29 cellular contexts compared by ENCODE assay signal in genomic region chr16:56482667-56483236, GRCh38.
"Had no signal": no experiment of that assay in that cellular context is flagged by ENCODE, and none has a peak within 500 bp of the region (broad histone marks: within the 10 kb centered on the region; RNA-seq: fewer than 3 reads in every experiment).

No MANE protein-coding gene starts in this region.

- DNase-seq: activated CD4-positive, alpha-beta T cell treated with anti-CD3 and anti-CD28 coated beads for 48 hours; activated CD4-positive, alpha-beta T cell treated with anti-CD3 and anti-CD28 coated beads, Interleukin-2, amount 50 U/mL, for 48 hours; activated CD8-positive, alpha-beta memory T cell treated with anti-CD3 and anti-CD28 coated beads for 24 hours; activated effector memory CD4-positive, alpha-beta T cell treated with Interleukin-2 at 50 U/mL for 16 hours; activated naive CD4-positive, alpha-beta T cell treated with Interleukin-2 at 50 U/mL for 16 hours; brain microvascular endothelial cell; cortex of kidney; effector memory CD8-positive, alpha-beta T cell; foreskin fibroblast; heart left ventricle; left ventricle myocardium inferior; mesendoderm; sigmoid colon; small intestine; stimulated activated CD4-positive, alpha-beta T cell treated with anti-CD3 and anti-CD28 coated beads, Interleukin-4, amount 100 ng/mL, for 24 hours; T-helper 9 cell had no signal

- H3K4me3 ChIP-seq: ascending aorta, heart left ventricle, left ventricle myocardium inferior, lung, sigmoid colon, thoracic aorta had no signal

- H3K27me3 ChIP-seq: ascending aorta, brain microvascular endothelial cell, heart left ventricle, neutrophil, sigmoid colon had no signal

- H3K27me3 Mint-ChIP-seq: activated naive CD8-positive, alpha-beta T cell; effector memory CD8-positive, alpha-beta T cell; stimulated activated naive CD8-positive, alpha-beta T cell treated with anti-CD3 and anti-CD28 coated beads, Interleukin-15, Interleukin-2, amounts not matched to agents 100 ng/mL and 50 ng/mL, for 24 hours had no signal

- H3K4me1 ChIP-seq: ascending aorta, heart left ventricle, sigmoid colon had no signal

- ATAC-seq: activated CD4-positive, CD25-positive, alpha-beta regulatory T cell treated with anti-CD3 and anti-CD28 coated beads, Interleukin-2, amount 50 U/mL, for 24 hours; effector memory CD8-positive, alpha-beta T cell; heart left ventricle; stimulated activated effector memory CD8-positive, alpha-beta T cell treated with anti-CD3 and anti-CD28 coated beads, Interleukin-12 subunit alpha, Interleukin-12 subunit beta, amount 100 ng/mL, for 72 hours had no signal

- H3K9me3 Mint-ChIP-seq: effector memory CD8-positive, alpha-beta T cell; nephron; stimulated activated effector memory CD8-positive, alpha-beta T cell treated with anti-CD3 and anti-CD28 coated beads, Interleukin-12 subunit alpha, Interleukin-12 subunit beta, amount 100 ng/mL, for 72 hours; stimulated activated naive CD8-positive, alpha-beta T cell treated with anti-CD3 and anti-CD28 coated beads, Interleukin-15, Interleukin-2, amounts not matched to agents 100 ng/mL and 50 ng/mL, for 24 hours; T-helper 1 cell treated with Interleukin-12 subunit alpha and Interleukin-12 subunit beta and Interleukin-4 antibody, amounts not matched to agents 30 μg/mL and 1 μg/mL, for 36 hours had no signal

- H3K27ac Mint-ChIP-seq: activated naive CD8-positive, alpha-beta T cell; effector memory CD8-positive, alpha-beta T cell; nephron; stimulated activated naive CD8-positive, alpha-beta T cell treated with anti-CD3 and anti-CD28 coated beads, Interleukin-15, Interleukin-2, amounts not matched to agents 100 ng/mL and 50 ng/mL, for 24 hours; T-helper 1 cell treated with Interleukin-12 subunit alpha and Interleukin-12 subunit beta and Interleukin-4 antibody, amounts not matched to agents 30 μg/mL and 1 μg/mL, for 36 hours had no signal

- H3K27ac ChIP-seq: ascending aorta, brain microvascular endothelial cell, heart left ventricle, left ventricle myocardium inferior, neutrophil, sigmoid colon, thoracic aorta, VCaP had no signal

- H3K9me3 ChIP-seq: ascending aorta, heart left ventricle, left ventricle myocardium inferior, neutrophil, sigmoid colon, thoracic aorta had no signal

- H3K4me3 Mint-ChIP-seq: activated naive CD8-positive, alpha-beta T cell; effector memory CD8-positive, alpha-beta T cell; nephron; stimulated activated effector memory CD8-positive, alpha-beta T cell treated with anti-CD3 and anti-CD28 coated beads, Interleukin-12 subunit alpha, Interleukin-12 subunit beta, amount 100 ng/mL, for 72 hours; stimulated activated naive CD8-positive, alpha-beta T cell treated with anti-CD3 and anti-CD28 coated beads, Interleukin-15, Interleukin-2, amounts not matched to agents 100 ng/mL and 50 ng/mL, for 24 hours; T-helper 1 cell treated with Interleukin-12 subunit alpha and Interleukin-12 subunit beta and Interleukin-4 antibody, amounts not matched to agents 30 μg/mL and 1 μg/mL, for 36 hours had no signal

- FAIRE-seq: small intestine, TTC549, urothelium cell line had no signal
